12 cellular contexts compared by ENCODE assay signal in the genomic region with DNA sequence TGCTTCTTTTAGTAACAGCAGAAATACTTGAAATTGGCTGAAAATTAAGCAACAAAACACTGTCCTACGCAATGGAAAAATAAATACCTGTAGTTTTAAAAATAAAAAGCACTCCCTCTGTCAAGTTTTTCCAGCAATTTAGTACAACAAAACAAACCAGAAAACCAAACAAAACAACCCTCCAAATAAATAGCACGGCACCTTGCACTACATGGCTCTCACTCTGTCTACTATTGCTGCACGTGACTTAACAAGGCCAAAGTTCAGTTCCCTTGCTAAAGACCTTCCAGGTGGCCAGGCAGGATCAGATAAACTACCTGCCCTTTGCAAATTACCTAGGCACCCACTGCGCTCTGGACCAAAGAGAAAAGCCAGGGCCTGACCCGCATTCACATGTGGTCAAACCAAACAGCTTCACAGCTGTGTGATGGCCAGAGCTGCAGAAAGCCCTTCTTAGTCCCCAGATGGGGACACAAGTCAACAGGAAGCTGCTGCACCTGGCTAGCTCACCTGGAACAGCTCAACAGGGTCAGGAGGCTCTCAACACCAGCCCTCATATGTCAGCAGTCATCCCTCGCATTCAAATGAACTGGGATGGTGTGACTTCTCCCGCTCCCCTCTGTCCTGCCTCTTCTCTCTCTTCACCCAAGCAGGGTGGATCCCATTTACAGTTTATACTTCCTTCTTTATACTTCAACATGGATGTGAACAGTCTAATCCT.
DNase-seq lines count a peak whose midpoint lies in the region; ATAC-seq and TF ChIP-seq lines count a peak whose summit lies in the region.
"Had no signal": no experiment of that assay in that cellular context is flagged by ENCODE, and none has a peak within 500 bp of the region (broad histone marks: within the 10 kb centered on the region; RNA-seq: fewer than 3 reads in every experiment).

No MANE protein-coding gene starts in this region.

- in situ Hi-C loops in HAP-1 (cut with MboI; ENCODE audit: low sequenced_read_pairs) = no loop called here

- DNase-seq in Caco-2 (peak; percentile 76 to 84), NCI-H2029 treated with DMSO at 0.1 percent for 48 hours (lab: John Stamatoyannopoulos, UW) (peak; percentile 39), dorsolateral prefrontal cortex (no peak), progenitor cell of endocrine pancreas (ENCODE audit: low spot score, unreplicated experiment) (peak; percentile 15), GM10248 (ENCODE audit: extremely low spot score) (no peak), HAP-1 (ENCODE audit: low spot score in 2 of 2) (no peak)
- DNase-seq: activated gamma-delta T cell treated with Interleukin-2 at 50 U/mL for 16 hours, DND-41, NCI-H2227 treated with DMSO at 0.1 percent for 48 hours had no signal

- peak overlapping the region in 45 of 59 donors; percentile 8 to 79 (median 57) for H3K27ac ChIP-seq in dorsolateral prefrontal cortex

- TF ChIP-seq CTCF in Caco-2 (IDR thresholded peaks at IDR 0.05; ENCODE audit: insufficient read depth in 1 of 2, low read depth in 1 of 2, low read length in 1 of 2, severe bottlenecking in 1 of 2, unreplicated experiment in 1 of 2) (no peak), dorsolateral prefrontal cortex (IDR thresholded peaks at IDR 0.05 in 54 of 56, conservative IDR thresholded peaks at IDR 0.05 in 2 of 56; ENCODE audit: low read depth in 1 of 56, partially characterized antibody in 56 of 56) (no peak), progenitor cell of endocrine pancreas (IDR thresholded peaks at IDR 0.05; ENCODE audit: unreplicated experiment) (no peak), GM10248 (IDR thresholded peaks at IDR 0.05; ENCODE audit: control extremely low read depth, extremely low read depth, low read depth, missing control alignments) (no peak)

- H3K4me3 Mint-ChIP-seq in Caco-2 (ENCODE audit: unreplicated experiment) (peak overlapping the region; percentile 59), progenitor cell of endocrine pancreas (ENCODE audit: low read depth) (peak overlapping the region; percentile 17)

- ATAC-seq in GM19467 (IDR thresholded peaks at IDR 0.05; ENCODE audit: unreplicated experiment) = no peak
- ATAC-seq in HG03354 (IDR thresholded peaks at IDR 0.05; ENCODE audit: poor library complexity, severe bottlenecking, unreplicated experiment) = no peak

- H3K9me3 Mint-ChIP-seq in Caco-2 (ENCODE audit: unreplicated experiment) (no peaks in the 10 kb centered on the region), progenitor cell of endocrine pancreas (ENCODE audit: low read depth) (no peaks in the 10 kb centered on the region)

- POLR2A ChIA-PET in Caco-2 (lab: Charles Lee) = no interaction called here
- POLR2A ChIA-PET in GM10248 (lab: Yijun Ruan, JAX) = interaction anchor here (0.9 to 1.2 kb wide), 2 partner anchors 12 to 13 kb away, joined by 3 read pairs; no protein-coding TSS in a partner anchor

- no TSS peak for BruUV-seq in Caco-2 (replicated peaks; lab: Mats Ljungman, UMichigan)

- H3K4me1 ChIP-seq in Caco-2 (peaks cover 29% of the 10 kb centered on the region), HAP-1 (peaks cover 8% of the 10 kb centered on the region)

- H3K27me3 Mint-ChIP-seq in Caco-2 (ENCODE audit: insufficient read depth, unreplicated experiment) = no peaks in the 10 kb centered on the region
- H3K27me3 Mint-ChIP-seq in progenitor cell of endocrine pancreas = no peaks in the 10 kb centered on the region

- H3K9me3 ChIP-seq in Caco-2 (no peaks in the 10 kb centered on the region), HAP-1 (no peaks in the 10 kb centered on the region)
- H3K9me3 ChIP-seq: right atrium auricular region had no signal

- H3K4me3 ChIP-seq in Caco-2 (ENCODE audit: low read depth, low read length) (no peak overlapping the region), dorsolateral prefrontal cortex (no peak overlapping the region), HAP-1 (no peak overlapping the region)
- H3K4me3 ChIP-seq: right atrium auricular region had no signal

- H3K27me3 ChIP-seq in Caco-2 (replicated peaks; ENCODE audit: control insufficient read depth, insufficient read depth, low read length) (no peaks in the 10 kb centered on the region), dorsolateral prefrontal cortex (no peaks in the 10 kb centered on the region), HAP-1 (ENCODE audit: low read depth) (no peaks in the 10 kb centered on the region)
- H3K27me3 ChIP-seq: right atrium auricular region had no signal

- CTCF ChIA-PET in Caco-2 (lab: Charles Lee) (interaction anchor here (1.0 kb wide), 2 partner anchors 20 to 85 kb away, joined by 3 to 4 read pairs; a partner anchor contains a TSS), GM10248 (lab: Yijun Ruan, JAX) (interaction anchor here (0.8 to 4.8 kb wide), 5 partner anchors 12 to 85 kb away, joined by 3 to 27 read pairs (median 3); a partner anchor contains a TSS)

- H3K36me3 ChIP-seq in Caco-2 (ENCODE audit: control insufficient read depth, insufficient read depth, low read length) = no peaks in the 10 kb centered on the region; the same call in 1 of the 2 replicates
- H3K36me3 ChIP-seq in HAP-1 (replicated peaks) = no peaks in the 10 kb centered on the region; the same call in 1 of the 2 replicates
- H3K36me3 ChIP-seq: right atrium auricular region had no signal

- H3K36me3 Mint-ChIP-seq in Caco-2 (ENCODE audit: insufficient read depth, unreplicated experiment) (peaks cover 7% of the 10 kb centered on the region), progenitor cell of endocrine pancreas (ENCODE audit: insufficient read depth) (peaks cover 3% of the 10 kb centered on the region)

- H3K4me1 Mint-ChIP-seq in Caco-2 (ENCODE audit: low read depth, unreplicated experiment) = peaks cover 33% of the 10 kb centered on the region
- peaks cover 37% of the 10 kb centered on the region for H3K4me1 Mint-ChIP-seq in progenitor cell of endocrine pancreas (ENCODE audit: low read depth)

- H3K27ac Mint-ChIP-seq in Caco-2 (ENCODE audit: unreplicated experiment) (peak overlapping the region; percentile 73), progenitor cell of endocrine pancreas (peak overlapping the region; percentile 89)

- intact Hi-C loops in Caco-2 (cut with micrococcal nuclease; ENCODE audit: unreplicated experiment) (loop anchor here (5.0 kb wide), 1 partner anchor 82 kb away; no protein-coding TSS in a partner anchor), dorsolateral prefrontal cortex (cut with DNase I) (loop anchor here (5.0 to 10.0 kb wide), 2 partner anchors 80 to 82 kb away; no protein-coding TSS in a partner anchor)

Comparison
In these comparisons a context has a peak if more than half of its experiments do, and no peak if none do; other contexts are left out.
1. DNase-seq: peak in Caco-2 (2 of 2), NCI-H2029 treated with DMSO at 0.1 percent for 48 hours (single experiment) and progenitor cell of endocrine pancreas (single experiment); none in dorsolateral prefrontal cortex (0 of 10), GM10248 (single experiment) and HAP-1 (0 of 2).